Comparison of ENCODE assay signal across 16 cellular contexts in the genomic region with DNA sequence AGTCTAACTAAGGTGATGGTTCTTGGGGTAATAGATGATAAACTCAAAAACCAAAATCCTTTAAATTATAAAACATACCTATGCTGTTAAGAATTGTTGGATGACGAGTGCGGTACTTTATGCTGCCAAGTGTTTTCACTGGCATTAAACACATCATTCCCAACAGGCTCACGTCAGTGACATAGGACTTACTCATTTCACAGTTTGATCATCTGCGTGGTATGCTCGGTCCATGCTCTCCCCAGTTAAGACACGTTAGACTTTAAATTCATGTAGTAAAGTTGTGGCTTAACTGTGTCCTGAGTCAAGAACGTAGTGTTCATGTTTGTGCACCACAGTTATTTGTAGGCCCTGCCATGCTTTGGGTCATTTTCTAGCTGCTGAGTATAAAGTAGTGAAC.
"Had no signal": no experiment of that assay in that cellular context is flagged by ENCODE, and none has a peak within 500 bp of the region (broad histone marks: within the 10 kb centered on the region; RNA-seq: fewer than 3 reads in every experiment).

No MANE protein-coding gene starts in this region.

- H3K4me3 ChIP-seq: gastroesophageal sphincter, heart left ventricle, left lung, tibial nerve had no signal

- H3K36me3 ChIP-seq: gastroesophageal sphincter, heart left ventricle, left lung, tibial nerve had no signal

- DNase-seq: activated CD4-positive, alpha-beta memory T cell treated with anti-CD3 and anti-CD28 coated beads, Interleukin-2, amount 10 ng/mL, durations not matched to agents 7 days and 5 days; activated CD4-positive, alpha-beta T cell treated with anti-CD3 and anti-CD28 coated beads for 48 hours; activated CD4-positive, CD25-positive, alpha-beta regulatory T cell; activated naive CD4-positive, alpha-beta T cell; activated T-cell treated with anti-CD3 and anti-CD28 coated beads, Interleukin-2, amount 50 U/mL, for 1 hour; caudate nucleus; effector memory CD8-positive, alpha-beta T cell; heart left ventricle; left lung; midbrain; stimulated activated CD4-positive, alpha-beta T cell treated with anti-CD3 and anti-CD28 coated beads, Interleukin-2, amount 100 ng/mL, for 24 hours; T1000 had no signal

- FAIRE-seq: urothelium cell line had no signal

- H3K27me3 ChIP-seq: left lung, tibial nerve had no signal

- ATAC-seq: activated T-helper 17 cell treated with anti-CD3 and anti-CD28 coated beads, Interleukin-2, amount 50 U/mL, for 72 hours; effector memory CD8-positive, alpha-beta T cell; gastroesophageal sphincter; heart left ventricle; left lung had no signal
